In the genomic region with DNA sequence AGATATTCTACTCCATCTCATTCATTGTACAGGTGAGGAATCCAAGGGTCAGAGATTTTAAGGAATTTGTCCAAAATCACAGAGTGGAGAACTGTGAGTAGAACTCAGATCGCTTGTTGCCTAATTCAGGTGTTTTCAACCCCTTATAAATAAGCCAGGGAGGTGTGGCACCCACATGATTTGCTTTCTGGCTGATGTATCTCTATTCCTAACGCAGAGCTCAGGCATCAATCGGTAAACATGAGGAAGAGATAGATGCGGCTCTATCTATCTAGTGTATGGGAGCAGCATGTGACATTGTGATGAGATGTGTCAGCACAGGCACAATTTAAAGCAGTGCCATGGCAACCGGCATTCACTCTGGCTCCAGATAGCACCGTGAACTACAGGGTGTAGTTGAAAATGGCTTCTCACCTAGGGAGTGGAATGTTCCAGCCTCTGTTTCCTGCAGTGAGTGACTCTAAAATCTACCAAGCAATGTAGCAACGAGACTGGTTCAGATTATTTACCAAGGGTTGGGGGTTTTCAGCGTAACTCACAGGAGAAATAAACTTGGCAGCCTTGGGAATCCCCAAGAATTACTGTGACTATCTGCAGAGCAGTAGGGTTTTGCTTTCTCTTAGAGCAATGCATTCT, we compare ENCODE assay signal across 9 cellular contexts. TPM values are rescaled to one million over a fixed set of nuclear protein-coding genes. Genes with fewer than 3 reads are reported as not detected.
DNase-seq lines count a peak whose midpoint lies in the region; ATAC-seq, FAIRE-seq and TF ChIP-seq lines count a peak whose summit lies in the region.
"Had no signal": no experiment of that assay in that cellular context is flagged by ENCODE, and none has a peak within 500 bp of the region (broad histone marks: within the 10 kb centered on the region; RNA-seq: fewer than 3 reads in every experiment).

No MANE protein-coding gene starts in this region.

- H3K4me3 Mint-ChIP-seq in GM23338: no peak overlapping the region; the same call in 2 of the 3 replicates

- ATAC-seq in GM18499 (IDR thresholded peaks at IDR 0.05; ENCODE audit: insufficient read depth, unreplicated experiment): peak; percentile 49
- peak; percentile 88 for ATAC-seq in GM23338

- H3K9me3 Mint-ChIP-seq in GM23338: no peaks in the 10 kb centered on the region; the same call in 2 of the 3 replicates

- no peaks in the 10 kb centered on the region for H3K36me3 Mint-ChIP-seq in GM23338 (ENCODE audit: low read depth)

- H3K9ac ChIP-seq in kidney (ENCODE audit: low read length in 2 of 2): no peak overlapping the region

- peaks cover 11% of the 10 kb centered on the region for H3K4me1 Mint-ChIP-seq in GM23338

- TF ChIP-seq CTCF in GM23338 (conservative IDR thresholded peaks at IDR 0.05; ENCODE audit: low read depth in 2 of 2): no peak
- TF ChIP-seq CTCF in ascending aorta (IDR thresholded peaks at IDR 0.05): no peak
- TF ChIP-seq CTCF in kidney (IDR thresholded peaks at IDR 0.05; ENCODE audit: borderline replicate concordance, extremely low read depth, insufficient read depth): no peak

- no peaks in the 10 kb centered on the region for H3K36me3 ChIP-seq in GM23338 (ENCODE audit: insufficient read depth)
- H3K36me3 ChIP-seq in ascending aorta: no peaks in the 10 kb centered on the region
- no peaks in the 10 kb centered on the region for H3K36me3 ChIP-seq in kidney (ENCODE audit: control insufficient read depth in 1 of 2, insufficient read depth in 2 of 2, low read length in 2 of 2)

- no peak overlapping the region for H3K4me2 ChIP-seq in GM23338

- H4K20me1 ChIP-seq in GM23338 (replicated peaks; ENCODE audit: insufficient read depth): no peaks in the 10 kb centered on the region

- H3K27ac Mint-ChIP-seq in GM23338: no peak overlapping the region; the same call in 1 of the 2 replicates

- intact Hi-C loops in ascending aorta (cut with DNase I): no loop called here
- intact Hi-C loops in kidney (cut with DNase I): no loop called here

- no peak overlapping the region for H3K4me3 ChIP-seq in GM23338
- no peak overlapping the region for H3K4me3 ChIP-seq in ascending aorta
- no peak overlapping the region for H3K4me3 ChIP-seq in kidney (ENCODE audit: low read length in 2 of 2)

- H3K27me3 ChIP-seq in GM23338 (ENCODE audit: insufficient read depth) (no peaks in the 10 kb centered on the region), ascending aorta (no peaks in the 10 kb centered on the region)

- H3K27ac ChIP-seq in GM23338 (ENCODE audit: low read depth): no peak overlapping the region
- peak overlapping the region in 1 of 2 donors; percentile 72 for H3K27ac ChIP-seq in ascending aorta
- H3K27ac ChIP-seq in kidney (ENCODE audit: low read depth in 2 of 2, low read length in 2 of 2): no peak overlapping the region

- H3K79me2 ChIP-seq in GM23338 (replicated peaks; ENCODE audit: insufficient read depth): no peaks in the 10 kb centered on the region

- H3K9me3 ChIP-seq in ascending aorta (no peaks in the 10 kb centered on the region), kidney (ENCODE audit: control insufficient read depth in 1 of 2, low read length in 2 of 2) (no peaks in the 10 kb centered on the region)

- DNase-seq in GM23338 (ENCODE audit: low spot score) (peak; percentile 68), M059J (ENCODE audit: low read depth) (peak; percentile 70), fibroblast of peridontal ligament (ENCODE audit: extremely low read depth) (peak; percentile 49), ascending aorta (ENCODE audit: low spot score in 2 of 2) (no peak), kidney (no peak)
- peak; percentile 50 to 66 for DNase-seq in activated CD4-positive, alpha-beta T cell treated with anti-CD3 and anti-CD28 coated beads, Interleukin-2, amount 50 U/mL, for 48 hours
- peak; percentile 42 for DNase-seq in stimulated activated CD4-positive, alpha-beta T cell treated with anti-CD3 and anti-CD28 coated beads, Interleukin-2, amount 100 ng/mL, for 4 hours (ENCODE audit: low read depth)

- no peaks in the 10 kb centered on the region for H3K4me1 ChIP-seq in GM23338 (ENCODE audit: insufficient read depth)
- H3K4me1 ChIP-seq in ascending aorta: peaks cover 0 to 16% of the 10 kb centered on the region in 2 donors
- H3K4me1 ChIP-seq in kidney (ENCODE audit: control insufficient read depth in 1 of 2, insufficient read depth in 1 of 2, low read depth in 1 of 2, low read length in 2 of 2): peaks cover 0 to 3% of the 10 kb centered on the region in 2 donors

- no peak for FAIRE-seq in kidney (lab: Jason Lieb, UNC)
- FAIRE-seq: colon had no signal

- peaks cover 7% of the 10 kb centered on the region for H3K27me3 Mint-ChIP-seq in GM23338 (ENCODE audit: insufficient read depth, low read depth, poor library complexity)

- peak overlapping the region; percentile 3 for H2AFZ ChIP-seq in GM23338

- no peaks in the 10 kb centered on the region for H3F3A ChIP-seq in GM23338 (replicated peaks; ENCODE audit: low read depth)

- no peaks in the 10 kb centered on the region for H3K9me2 ChIP-seq in GM23338 (ENCODE audit: insufficient read depth)

TF ChIP-seq in GM23338, 12 proteins besides CTCF, POLR2A, EP300 and RAD21 (continues in another document):
- TF ChIP-seq EZH2phosphoT487 (IDR thresholded peaks at IDR 0.05; ENCODE audit: unreplicated experiment): no peak
- no peak for TF ChIP-seq ZNF331 (CRISPR knock-in tag; IDR thresholded peaks at IDR 0.05; ENCODE audit: low read depth)
- no peak for TF ChIP-seq ETS1 (IDR thresholded peaks at IDR 0.05)
- no peak for TF ChIP-seq NANOG (IDR thresholded peaks at IDR 0.05; ENCODE audit: borderline replicate concordance)
- no peak for TF ChIP-seq ZNF114 (CRISPR knock-in tag; IDR thresholded peaks at IDR 0.05)
- TF ChIP-seq POLR2AphosphoS5 (IDR thresholded peaks at IDR 0.05; ENCODE audit: low read depth): no peak
- TF ChIP-seq JUNB (IDR thresholded peaks at IDR 0.05; ENCODE audit: unreplicated experiment): no peak

RNA-seq across cellular contexts. Expression of gene SUB1, which starts 53.4 kb away (rescaled TPM):
- total RNA-seq in GM23338 (2014; rRNA removed; shearing (Covaris generic)): 288 and 365 TPM in 2 replicates
- 1,041 and 1,042 TPM in 2 replicates for polyA plus RNA-seq in GM23338 (2016; fragmentation: Nextera tagmentation; extraction: Ambion mirVana)
- total RNA-seq in M059J (2014; rRNA removed; shearing (Covaris generic)): 243 and 612 TPM in 2 replicates
- 103 TPM for total RNA-seq in ascending aorta
- 167 TPM for total RNA-seq in kidney
- polyA plus RNA-seq in kidney (ENCODE audit: insufficient read depth, low read depth, low replicate concordance): 292 TPM

Comparison
In these comparisons a context has a peak if more than half of its experiments do, and no peak if none do; other contexts are left out.
1. DNase-seq: peak in GM23338 (single experiment), M059J (single experiment), activated CD4-positive, alpha-beta T cell treated with anti-CD3 and anti-CD28 coated beads, Interleukin-2, amount 50 U/mL, for 48 hours (2 of 2), fibroblast of peridontal ligament (single experiment) and stimulated activated CD4-positive, alpha-beta T cell treated with anti-CD3 and anti-CD28 coated beads, Interleukin-2, amount 100 ng/mL, for 4 hours (single experiment); none in ascending aorta (0 of 2) and kidney (single experiment).